In genomic region chr2:234996467-234997270, GRCh38 we compare ENCODE assay signal across 9 cellular contexts. TPM values are rescaled to one million over a fixed set of nuclear protein-coding genes. Genes with fewer than 3 reads are reported as not detected.
DNase-seq lines count a peak whose midpoint lies in the region; ATAC-seq and TF ChIP-seq lines count a peak whose summit lies in the region.
"Had no signal": no experiment of that assay in that cellular context is flagged by ENCODE, and none has a peak within 500 bp of the region (broad histone marks: within the 10 kb centered on the region; RNA-seq: fewer than 3 reads in every experiment).

No MANE protein-coding gene starts in this region.

- TF ChIP-seq RAD21 in SK-N-SH (IDR thresholded peaks at IDR 0.05; ENCODE audit: low read length) = 0 out of 2 replicates have a peak, but pooled peaks have one; percentile 5

- H3K4me1 ChIP-seq in SK-N-SH (ENCODE audit: control insufficient read depth in 1 of 2, insufficient read depth in 2 of 2, low read depth in 1 of 2, low read length in 1 of 2) (peaks cover 13 to 58% of the 10 kb centered on the region in 2 experiments; a peak in 3 of 4 replicates), ovary (ENCODE audit: insufficient read depth) (peaks cover 37% of the 10 kb centered on the region)

- peak overlapping the region; percentile 20; the same call in 1 of the 2 replicates for H3K9ac ChIP-seq in SK-N-SH

- POLR2A ChIA-PET in SK-N-SH (lab: Yijun Ruan, JAX) = no interaction called here

- DNase-seq in EL = peak; percentile 97
- DNase-seq in SK-N-SH = no peak
- peak; percentile 75 for DNase-seq in fibroblast of gingiva (ENCODE audit: low read depth)
- no peak for DNase-seq in ovary
- DNase-seq in activated naive CD4-positive, alpha-beta T cell treated with Interleukin-2 at 50 U/mL for 16 hours = no peak
- DNase-seq: DMS153 had no signal

- H3K27me3 ChIP-seq in SK-N-SH (ENCODE audit: insufficient read depth) (no peaks in the 10 kb centered on the region), ovary (no peaks in the 10 kb centered on the region)

- H3K9me3 ChIP-seq in SK-N-SH = no peaks in the 10 kb centered on the region
- H3K9me3 ChIP-seq in ovary = no peaks in the 10 kb centered on the region

- H3K9me2 ChIP-seq in SK-N-SH = no peaks in the 10 kb centered on the region

- ATAC-seq in GM21737 (IDR thresholded peaks at IDR 0.05; ENCODE audit: unreplicated experiment) (no peak), HG03432 (IDR thresholded peaks at IDR 0.05; ENCODE audit: unreplicated experiment) (no peak), HG02759 (IDR thresholded peaks at IDR 0.05; ENCODE audit: unreplicated experiment) (no peak)

- TF ChIP-seq EP300 in SK-N-SH (IDR thresholded peaks at IDR 0.05; ENCODE audit: borderline replicate concordance in 1 of 2, low read depth in 1 of 2, low read length in 1 of 2) (peak in 1 of 2 experiments; percentile 78; a peak in 1 of 4 replicates), ovary (IDR thresholded peaks at IDR 0.05) (no peak)

- H3K4me3 ChIP-seq in SK-N-SH (ENCODE audit: low read depth in 2 of 2, low read length in 1 of 2) = no peak overlapping the region
- no peak overlapping the region for H3K4me3 ChIP-seq in ovary

- H3K36me3 ChIP-seq in SK-N-SH (replicated peaks in 1 of 2; ENCODE audit: control insufficient read depth in 1 of 2, insufficient read depth in 2 of 2, low read length in 1 of 2) (peaks cover 8 to 25% of the 10 kb centered on the region in 2 experiments), ovary (no peaks in the 10 kb centered on the region)

- TF ChIP-seq POLR2A in ovary (IDR thresholded peaks at IDR 0.05) = no peak

- peak overlapping the region; percentile 50 for H3K4me2 ChIP-seq in SK-N-SH

- H2AFZ ChIP-seq in SK-N-SH (ENCODE audit: low read depth) = no peak overlapping the region

- H3F3A ChIP-seq in SK-N-SH (replicated peaks; ENCODE audit: insufficient read depth) = peaks cover 9% of the 10 kb centered on the region

- CTCF ChIA-PET in SK-N-SH (lab: Yijun Ruan, JAX) = no interaction called here

- 0 out of 2 replicates have a peak, but pooled peaks cover 4% of the 10 kb centered on the region for H4K20me1 ChIP-seq in SK-N-SH (ENCODE audit: insufficient read depth)

- WGBS in SK-N-SH (ENCODE audit: low lambda C conversion rate) = 72% methylated on average over 18 of the region's 25 CpGs
- WGBS in ovary, 3 donors = 63 to 76% (median 64%) methylated on average over 25 of the region's 25 CpGs

- intact Hi-C loops in ovary (cut with DNase I) = loop anchor here in 1 of 4 donors (5.0 kb wide), 1 partner anchor 44 kb away; the partner anchor contains the start of gene SH3BP4

- H3K79me2 ChIP-seq in SK-N-SH (ENCODE audit: insufficient read depth) = peaks cover 99% of the 10 kb centered on the region

- H3K27ac ChIP-seq in SK-N-SH (ENCODE audit: low read depth in 2 of 2, low read length in 1 of 2) (peak overlapping the region; percentile 36 to 56; a peak in 3 of 4 replicates), ovary (peak overlapping the region; percentile 48 to 71)

- TF ChIP-seq CTCF in SK-N-SH (IDR thresholded peaks at IDR 0.05) (peak; percentile 43), ovary (IDR thresholded peaks at IDR 0.05) (no peak)

TF ChIP-seq in SK-N-SH, 30 proteins besides CTCF, POLR2A, EP300 and RAD21:
- TF ChIP-seq TCF12 (IDR thresholded peaks at IDR 0.05) (peak; percentile 61), SMC3 (IDR thresholded peaks at IDR 0.05; ENCODE audit: low read depth, low read length) (0 out of 2 replicates have a peak, but pooled peaks have one; percentile 1), TEAD4 (IDR thresholded peaks at IDR 0.05; ENCODE audit: borderline replicate concordance, insufficient read depth) (peak; percentile 95), GABPA (IDR thresholded peaks at IDR 0.05; ENCODE audit: low read depth) (no peak), ELF1 (IDR thresholded peaks at IDR 0.05) (no peak), TAF1 (IDR thresholded peaks at IDR 0.05; ENCODE audit: borderline replicate concordance, low read depth, low read length) (no peak), PBX3 (IDR thresholded peaks at IDR 0.05) (peak; percentile 49; the same call in 1 of the 2 replicates), POLR2AphosphoS5 (IDR thresholded peaks at IDR 0.05; ENCODE audit: low read depth, low read length) (peak; percentile 38; the same call in 1 of the 2 replicates), MXI1 (IDR thresholded peaks at IDR 0.05; ENCODE audit: low read depth, low read length) (no peak), FOSL2 (IDR thresholded peaks at IDR 0.05; ENCODE audit: borderline replicate concordance, low read depth) (peak; percentile 32; the same call in 1 of the 2 replicates), NFIC (IDR thresholded peaks at IDR 0.05; ENCODE audit: borderline replicate concordance) (peak; percentile 46), RXRA (IDR thresholded peaks at IDR 0.05; ENCODE audit: borderline replicate concordance, low read depth) (peak; percentile 48; the same call in 1 of the 2 replicates), YY1 (IDR thresholded peaks at IDR 0.05; ENCODE audit: low read depth) (no peak), FOXM1 (IDR thresholded peaks at IDR 0.05; ENCODE audit: low read depth) (peak; percentile 36; the same call in 1 of the 2 replicates)

RNA-seq across cellular contexts. Expression of gene SH3BP4, which starts 44.9 kb away (rescaled TPM):
- polyA plus RNA-seq in SK-N-SH (2012; rRNA removed) = 27.7 and 32.9 TPM in 2 replicates
- 23.7 and 27.9 TPM in 2 replicates for polyA plus RNA-seq in SK-N-SH (2012; cell fraction: cytosol; rRNA removed)
- polyA plus RNA-seq in SK-N-SH (2012; cell fraction: nucleus; rRNA removed) = 28.8 and 35.9 TPM in 2 replicates
- total RNA-seq in ovary = 10 to 100 TPM; 21.2 to 44.9 (median 37.4) TPM
- 10 to 100 TPM; 20.3 to 29.3 TPM for polyA plus RNA-seq in ovary

Comparison
In these comparisons a context has a peak if more than half of its experiments do, and no peak if none do; other contexts are left out.
1. DNase-seq: peak in EL (single experiment) and fibroblast of gingiva (single experiment); none in SK-N-SH (single experiment), ovary (0 of 5) and activated naive CD4-positive, alpha-beta T cell treated with Interleukin-2 at 50 U/mL for 16 hours (single experiment).